ENCODE assay signal across 8 cellular contexts in genomic region chr14:64654072-64654899, GRCh38. TPM values are rescaled to one million over a fixed set of nuclear protein-coding genes. Genes with fewer than 3 reads are reported as not detected.
DNase-seq lines count a peak whose midpoint lies in the region; ATAC-seq and TF ChIP-seq lines count a peak whose summit lies in the region.

No MANE protein-coding gene starts in this region.

- H3K27ac Mint-ChIP-seq in dendritic cell treated with granulocyte-macrophage colony-stimulating factor and Interleukin-4, amounts not matched to agents 40 ng/mL and 50 ng/mL, for 4 days = peak overlapping the region; percentile 76

- no peak for ATAC-seq in HG03457 (IDR thresholded peaks at IDR 0.05; ENCODE audit: unreplicated experiment)
- ATAC-seq in GM21786 (IDR thresholded peaks at IDR 0.05; ENCODE audit: unreplicated experiment) = no peak
- ATAC-seq in HG03354 (IDR thresholded peaks at IDR 0.05; ENCODE audit: poor library complexity, severe bottlenecking, unreplicated experiment) = no peak

- peak; percentile 44 for DNase-seq in GM10266 (ENCODE audit: extremely low spot score)
- DNase-seq in NCI-H226 = peak; percentile 69
- DNase-seq in thyroid gland = no peak

- 71 to 73% methylated on average over 7 of the region's 7 CpGs for WGBS in thyroid gland, 2 donors

- peaks cover 12% of the 10 kb centered on the region for H3K9me3 Mint-ChIP-seq in dendritic cell treated with granulocyte-macrophage colony-stimulating factor and Interleukin-4, amounts not matched to agents 40 ng/mL and 50 ng/mL, for 4 days

- H3K27ac ChIP-seq in neutrophil (peak overlapping the region; percentile 37), thyroid gland (peak overlapping the region in 1 of 3 donors; percentile 50)

- peaks cover 19% of the 10 kb centered on the region for H3K27me3 Mint-ChIP-seq in dendritic cell treated with granulocyte-macrophage colony-stimulating factor and Interleukin-4, amounts not matched to agents 40 ng/mL and 50 ng/mL, for 4 days

- H3K4me3 ChIP-seq in neutrophil (ENCODE audit: low read depth in 1 of 2, low read length in 1 of 2) (peak overlapping the region in 1 of 2 experiments; percentile 1), thyroid gland (replicated peaks in 1 of 3) (no peak overlapping the region)

- H3K4me1 Mint-ChIP-seq in dendritic cell treated with granulocyte-macrophage colony-stimulating factor and Interleukin-4, amounts not matched to agents 40 ng/mL and 50 ng/mL, for 4 days (ENCODE audit: low read depth) = peaks cover 40% of the 10 kb centered on the region

- H3K36me3 Mint-ChIP-seq in dendritic cell treated with granulocyte-macrophage colony-stimulating factor and Interleukin-4, amounts not matched to agents 40 ng/mL and 50 ng/mL, for 4 days (ENCODE audit: low read depth) = no peaks in the 10 kb centered on the region

- H3K4me1 ChIP-seq in neutrophil (ENCODE audit: control insufficient read depth in 1 of 2, insufficient read depth in 1 of 2, low read depth in 1 of 2, low read length in 1 of 2) = peaks cover 30 to 44% of the 10 kb centered on the region in 2 experiments
- no peaks in the 10 kb centered on the region for H3K4me1 ChIP-seq in thyroid gland

- TF ChIP-seq POLR2A in thyroid gland (IDR thresholded peaks at IDR 0.05) = no peak

- H3K27me3 ChIP-seq in neutrophil (peaks cover 11% of the 10 kb centered on the region), thyroid gland (no peaks in the 10 kb centered on the region)

- H3K36me3 ChIP-seq in neutrophil (no peaks in the 10 kb centered on the region), thyroid gland (no peaks in the 10 kb centered on the region)

- intact Hi-C loops in dendritic cell treated with granulocyte-macrophage colony-stimulating factor and Interleukin-4, amounts not matched to agents 40 ng/mL and 50 ng/mL, for 4 days (cut with micrococcal nuclease) = no loop called here
- intact Hi-C loops in thyroid gland (cut with DNase I) = no loop called here

- TF ChIP-seq CTCF in GM10266 (IDR thresholded peaks at IDR 0.05; ENCODE audit: control insufficient read depth, insufficient read depth, low read depth, missing control alignments) (no peak), neutrophil (IDR thresholded peaks at IDR 0.05) (no peak), thyroid gland (IDR thresholded peaks at IDR 0.05) (no peak)

- H3K9me3 ChIP-seq in neutrophil = no peaks in the 10 kb centered on the region
- no peaks in the 10 kb centered on the region for H3K9me3 ChIP-seq in thyroid gland

- no peak overlapping the region for H3K4me3 Mint-ChIP-seq in dendritic cell treated with granulocyte-macrophage colony-stimulating factor and Interleukin-4, amounts not matched to agents 40 ng/mL and 50 ng/mL, for 4 days

RNA-seq across cellular contexts. Expression of gene PLEKHG3, which starts 49.9 kb away (rescaled TPM):
- total RNA-seq in thyroid gland = 10 to 100 TPM; 41.0 to 83.0 (median 54.6) TPM

Comparison
In these comparisons a context has a peak if more than half of its experiments do, and no peak if none do; other contexts are left out.
1. DNase-seq: peak in GM10266 (single experiment) and NCI-H226 (single experiment); none in thyroid gland (0 of 2).